ENCODE assay signal across 14 cellular contexts in genomic region chr1:33032126-33032869, GRCh38. TPM values are rescaled to one million over a fixed set of nuclear protein-coding genes. Genes with fewer than 3 reads are reported as not detected.
DNase-seq lines count a peak whose midpoint lies in the region; ATAC-seq and TF ChIP-seq lines count a peak whose summit lies in the region.
"Had no signal": no experiment of that assay in that cellular context is flagged by ENCODE, and none has a peak within 500 bp of the region (broad histone marks: within the 10 kb centered on the region; RNA-seq: fewer than 3 reads in every experiment).

No MANE protein-coding gene starts in this region.

- no peak for TF ChIP-seq POLR2A in IMR-90 (IDR thresholded peaks at IDR 0.05; ENCODE audit: low read depth, low read length)

- H3K27ac ChIP-seq in IMR-90 (ENCODE audit: insufficient read depth, low read length) (no peak overlapping the region), mesenchymal stem cell (ENCODE audit: low read length, poor library complexity, severe bottlenecking) (no peak overlapping the region), tibial artery (no peak overlapping the region)
- H3K27ac ChIP-seq: PC-9 had no signal

- H3K4ac ChIP-seq in IMR-90 (ENCODE audit: low read depth, low read length) = no peak overlapping the region
- no peak overlapping the region for H3K4ac ChIP-seq in mesenchymal stem cell (ENCODE audit: low read depth in 1 of 2, low read length in 2 of 2)

- dilution Hi-C loops in IMR-90 (cut with HindIII; ENCODE audit: low sequenced_read_pairs, unreplicated experiment) = no loop called here

- H3K18ac ChIP-seq in IMR-90 (ENCODE audit: low read depth, low read length) (no peak overlapping the region), mesenchymal stem cell (ENCODE audit: low read depth in 1 of 2, low read length in 2 of 2) (no peak overlapping the region)

- H3K27me3 Mint-ChIP-seq in T-helper 17 cell = no peaks in the 10 kb centered on the region
- H3K27me3 Mint-ChIP-seq: CD8-positive, alpha-beta memory T cell had no signal

- in situ Hi-C loops in IMR-90 (cut with MboI; ENCODE audit: low sequenced_read_pairs) = no loop called here

- H3K14ac ChIP-seq in IMR-90 (replicated peaks; ENCODE audit: low read depth, low read length) (no peak overlapping the region), mesenchymal stem cell (ENCODE audit: low read length in 2 of 2) (no peak overlapping the region)

- no peak overlapping the region for H3K9ac ChIP-seq in IMR-90 (ENCODE audit: low read depth, low read length)
- no peak overlapping the region for H3K9ac ChIP-seq in mesenchymal stem cell (ENCODE audit: low read length)

- no peak overlapping the region for H2BK120ac ChIP-seq in IMR-90 (ENCODE audit: low read depth, low read length)
- H2BK120ac ChIP-seq in mesenchymal stem cell (ENCODE audit: low read depth, low read length) = no peak overlapping the region

- CTCF ChIA-PET in IMR-90 (lab: Yijun Ruan, JAX) = no interaction called here

- no peak overlapping the region for H3K23ac ChIP-seq in IMR-90 (ENCODE audit: low read depth, low read length)
- H3K23ac ChIP-seq in mesenchymal stem cell (ENCODE audit: low read length in 2 of 2) = no peak overlapping the region

- H3K56ac ChIP-seq in IMR-90 (ENCODE audit: extremely low read depth, insufficient read depth, low read length) = no peak overlapping the region

- peaks cover 44% of the 10 kb centered on the region for H4K20me1 ChIP-seq in IMR-90 (ENCODE audit: insufficient read depth, low read length)

- POLR2A ChIA-PET in IMR-90 (lab: Charles Lee; ENCODE audit: unreplicated experiment) = no interaction called here

- intact Hi-C loops in IMR-90 (cut with micrococcal nuclease) = no loop called here
- intact Hi-C loops in tibial artery (cut with DNase I; ENCODE audit: low total_unique reads) = no loop called here

- H3K36me3 ChIP-seq in IMR-90 (ENCODE audit: control insufficient read depth, insufficient read depth, low read length) = peaks cover 10% of the 10 kb centered on the region
- peaks cover 0 to 40% of the 10 kb centered on the region in 2 experiments for H3K36me3 ChIP-seq in mesenchymal stem cell (ENCODE audit: control insufficient read depth in 1 of 2, insufficient read depth in 2 of 2, low read depth in 1 of 2, low read length in 2 of 2)
- peaks cover 0 to 30% (median 0%) of the 10 kb centered on the region in 3 donors for H3K36me3 ChIP-seq in tibial artery

- H4K8ac ChIP-seq in IMR-90 (ENCODE audit: low read depth in 2 of 2, low read length in 2 of 2) (no peak overlapping the region), mesenchymal stem cell (ENCODE audit: low read length) (peak overlapping the region; percentile 7)

- H3K4me1 ChIP-seq in IMR-90 (ENCODE audit: control insufficient read depth, insufficient read depth, low read length) = peaks cover 5% of the 10 kb centered on the region; the same call in 1 of the 2 replicates
- peaks cover 8% of the 10 kb centered on the region for H3K4me1 ChIP-seq in mesenchymal stem cell (ENCODE audit: control insufficient read depth, insufficient read depth, low read depth, low read length)
- peaks cover 0 to 32% (median 21%) of the 10 kb centered on the region in 4 donors for H3K4me1 ChIP-seq in tibial artery

- no peak overlapping the region for H2BK15ac ChIP-seq in IMR-90 (ENCODE audit: low read depth, low read length)
- H2BK15ac ChIP-seq in mesenchymal stem cell (ENCODE audit: low read depth, poor library complexity, severe bottlenecking) = no peak overlapping the region

- H2AK5ac ChIP-seq in IMR-90 (ENCODE audit: low read depth, low read length) (no peak overlapping the region), mesenchymal stem cell (ENCODE audit: low read length, severe bottlenecking) (no peak overlapping the region)

- H2AK9ac ChIP-seq in IMR-90 (replicated peaks; ENCODE audit: low read depth, low read length, poor library complexity) = no peak overlapping the region

- TF ChIP-seq RAD21 in IMR-90 (IDR thresholded peaks at IDR 0.05; ENCODE audit: low read length) = no peak

- H2BK12ac ChIP-seq in mesenchymal stem cell (ENCODE audit: low read length in 2 of 2) = peak overlapping the region in 1 of 2 experiments; percentile 48

- H3K9me3 ChIP-seq in IMR-90 (ENCODE audit: control insufficient read depth, insufficient read depth, low read length) = no peaks in the 10 kb centered on the region
- H3K9me3 ChIP-seq in T-helper 17 cell (ENCODE audit: control insufficient read depth, low read length, poor library complexity, severe bottlenecking) = no peaks in the 10 kb centered on the region
- no peaks in the 10 kb centered on the region for H3K9me3 ChIP-seq in mesenchymal stem cell (ENCODE audit: control insufficient read depth, low read length)
- H3K9me3 ChIP-seq in tibial artery = no peaks in the 10 kb centered on the region
- H3K9me3 ChIP-seq: mucosa of descending colon had no signal

- peaks cover 45% of the 10 kb centered on the region for H3K4me1 Mint-ChIP-seq in T-helper 17 cell

- H3K79me1 ChIP-seq in IMR-90 (ENCODE audit: low read depth in 1 of 2, low read length in 2 of 2) = peaks cover 47 to 85% of the 10 kb centered on the region in 2 experiments
- peaks cover 26% of the 10 kb centered on the region for H3K79me1 ChIP-seq in mesenchymal stem cell (replicated peaks; ENCODE audit: low read length, poor library complexity, severe bottlenecking)

- H3K4me3 Mint-ChIP-seq in T-helper 17 cell = no peak overlapping the region

- DNase-seq in CD1c-positive myeloid dendritic cell (ENCODE audit: extremely low spot score) = peak; percentile 51
- peak; percentile 55 for DNase-seq in IMR-90
- no peak for DNase-seq in T-helper 17 cell
- DNase-seq in mesenchymal stem cell = peak; percentile 53
- DNase-seq in tibial artery = no peak
- DNase-seq in NCI-H345 (lab: John Stamatoyannopoulos, UW) = no peak
- DNase-seq: activated CD8-positive, alpha-beta memory T cell treated with anti-CD3 and anti-CD28 coated beads for 24 hours; CD8-positive, alpha-beta memory T cell; mucosa of descending colon; PC-9; stimulated activated CD4-positive, alpha-beta T cell treated with anti-CD3 and anti-CD28 coated beads, Interleukin-4, amount 100 ng/mL, for 4 hours had no signal

- H3K27me3 ChIP-seq in IMR-90 (ENCODE audit: control insufficient read depth, insufficient read depth, low read length) (no peaks in the 10 kb centered on the region), mesenchymal stem cell (ENCODE audit: control insufficient read depth in 1 of 2, insufficient read depth in 1 of 2, low read length in 2 of 2) (no peaks in the 10 kb centered on the region), tibial artery (no peaks in the 10 kb centered on the region)

- H2AFZ ChIP-seq in IMR-90 (replicated peaks; ENCODE audit: low read length, poor library complexity) (no peak overlapping the region), mesenchymal stem cell (ENCODE audit: low read depth, low read length) (no peak overlapping the region)
- H2AFZ ChIP-seq: PC-9 had no signal

- BruUV-seq in IMR-90 (replicated peaks; lab: Mats Ljungman, UMichigan) = no TSS peak

- TF ChIP-seq CTCF in IMR-90 (conservative IDR thresholded peaks at IDR 0.05; ENCODE audit: low read depth, low read length) (no peak), tibial artery (IDR thresholded peaks at IDR 0.05) (no peak)

- H2BK5ac ChIP-seq in IMR-90 (ENCODE audit: low read depth, low read length, poor library complexity, severe bottlenecking) = no peak overlapping the region
- no peak overlapping the region for H2BK5ac ChIP-seq in mesenchymal stem cell (ENCODE audit: low read depth, low read length, poor library complexity, severe bottlenecking)

- no peak overlapping the region for H3K4me3 ChIP-seq in IMR-90 (ENCODE audit: insufficient read depth, low read depth, low read length)
- H3K4me3 ChIP-seq in mesenchymal stem cell (ENCODE audit: insufficient read depth in 1 of 2, low read depth in 1 of 2, low read length in 2 of 2) = no peak overlapping the region
- H3K4me3 ChIP-seq in tibial artery = no peak overlapping the region
- H3K4me3 ChIP-seq: mucosa of descending colon, PC-9 had no signal

- H3K36me3 Mint-ChIP-seq in T-helper 17 cell (ENCODE audit: low read depth) = peaks cover 16% of the 10 kb centered on the region

- H4K91ac ChIP-seq in IMR-90 (ENCODE audit: insufficient read depth, low read depth, low read length) (no peak overlapping the region), mesenchymal stem cell (ENCODE audit: low read length) (no peak overlapping the region)

- H3K27ac Mint-ChIP-seq in T-helper 17 cell = peak overlapping the region; percentile 43

- no CpG with 5 or more reads among the region's 6 CpGs for WGBS in IMR-90 (ENCODE audit: extremely low coverage in 2 of 2, insufficient read length in 1 of 2), 2 experiments
- 88% methylated on average over 2 of the region's 6 CpGs for WGBS in mesenchymal stem cell

- peaks cover 14% of the 10 kb centered on the region; the same call in 1 of the 2 replicates for H3K9me1 ChIP-seq in IMR-90 (ENCODE audit: insufficient read depth, low read length)

- no peak overlapping the region for H2BK20ac ChIP-seq in IMR-90 (ENCODE audit: low read depth, low read length)

- ATAC-seq in IMR-90 (ENCODE audit: low read depth) = no peak
- ATAC-seq in T-helper 17 cell = no peak
- ATAC-seq in HG02885 (IDR thresholded peaks at IDR 0.05; ENCODE audit: poor library complexity, unreplicated experiment) = no peak
- ATAC-seq in HG02938 (IDR thresholded peaks at IDR 0.05; ENCODE audit: unreplicated experiment) = no peak
- ATAC-seq: activated naive CD4-positive, alpha-beta T cell treated with anti-CD3 and anti-CD28 coated beads, Interleukin-2, amount 50 U/mL, for 72 hours; mucosa of descending colon had no signal

- H4K5ac ChIP-seq in IMR-90 (ENCODE audit: low read depth, low read length) = no peak overlapping the region

- H3K4me2 ChIP-seq in IMR-90 (ENCODE audit: low read depth, low read length) = peak overlapping the region; percentile 2; the same call in 1 of the 2 replicates
- no peak overlapping the region for H3K4me2 ChIP-seq in mesenchymal stem cell (ENCODE audit: low read length, poor library complexity, severe bottlenecking)
- H3K4me2 ChIP-seq: PC-9 had no signal

TF ChIP-seq in IMR-90, 13 proteins besides CTCF, POLR2A, EP300 and RAD21:
- TF ChIP-seq CEBPB (IDR thresholded peaks at IDR 0.05; ENCODE audit: low read depth, low read length) (peak; percentile 42; the same call in 1 of the 2 replicates), NFE2L2 (IDR thresholded peaks at IDR 0.05; ENCODE audit: low read depth, low read length) (no peak)

RNA-seq across cellular contexts. Expression of gene AK2, which starts 4.4 kb away (rescaled TPM):
- total RNA-seq in IMR-90 (2012; rRNA removed) (118 and 168 TPM in 2 replicates), T-helper 17 cell (10 to 100 TPM; 51.1 to 61.7 TPM)
- polyA plus RNA-seq in IMR-90 (2012; rRNA removed) = 152 and 203 TPM in 2 replicates
- polyA plus RNA-seq in IMR-90 (2012; cell fraction: cytosol; rRNA removed) = 77.4 and 134 TPM in 2 replicates
- polyA plus RNA-seq in IMR-90 (2012; cell fraction: nucleus; rRNA removed; ENCODE audit: low replicate concordance) = 53.9 and 195 TPM in 2 replicates
- 81.3 TPM for polyA plus RNA-seq in mesenchymal stem cell (2013, experiment 1 of 2)
- 82.4 TPM for polyA plus RNA-seq in mesenchymal stem cell (2013, experiment 2 of 2)

RNA-seq across cellular contexts. Expression of gene AZIN2, which starts 48.7 kb away (rescaled TPM):
- total RNA-seq in IMR-90 (2012; rRNA removed) = 2.2 and 4.7 TPM in 2 replicates
- 8.0 and 8.9 TPM in 2 replicates for polyA plus RNA-seq in IMR-90 (2012; rRNA removed)
- polyA plus RNA-seq in IMR-90 (2012; cell fraction: cytosol; rRNA removed) = 7.5 and 10.8 TPM in 2 replicates
- 26.2 and 26.3 TPM in 2 replicates for polyA plus RNA-seq in IMR-90 (2012; cell fraction: nucleus; rRNA removed; ENCODE audit: low replicate concordance)
- 1 to 10 TPM; 6.3 to 8.6 TPM for total RNA-seq in T-helper 17 cell
- polyA plus RNA-seq in mesenchymal stem cell (2013, experiment 1 of 2) = 4.2 TPM
- 3.2 TPM for polyA plus RNA-seq in mesenchymal stem cell (2013, experiment 2 of 2)

Comparison
In these comparisons a context has a peak if more than half of its experiments do, and no peak if none do; other contexts are left out.
1. DNase-seq: peak in CD1c-positive myeloid dendritic cell (single experiment), IMR-90 (single experiment) and mesenchymal stem cell (single experiment); none in T-helper 17 cell (0 of 3), tibial artery (0 of 2) and NCI-H345 (single experiment).